ENCODE assay signal across 13 cellular contexts in the genomic region with DNA sequence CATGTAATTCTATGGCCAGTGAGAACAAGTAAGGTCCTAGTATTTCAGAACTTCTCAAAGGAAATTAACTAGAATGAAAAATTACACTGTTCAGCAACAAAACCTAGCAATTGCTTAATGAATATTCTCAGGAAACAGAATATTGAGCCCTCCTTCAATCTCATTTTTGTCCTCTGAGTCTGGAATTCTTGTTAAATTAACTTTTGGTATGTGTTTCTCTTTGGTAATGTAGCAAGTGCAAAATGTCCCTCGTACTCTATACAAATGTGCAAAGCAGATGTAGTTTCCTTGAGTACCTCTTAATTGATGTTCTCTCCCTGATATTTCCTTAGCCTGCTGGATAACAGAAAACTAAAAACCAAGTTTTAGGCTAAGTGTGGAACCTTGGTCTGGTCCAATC.
A peak's percentile ranks its signal among the peaks of the same experiment; 100 is the strongest.
DNase-seq lines count a peak whose midpoint lies in the region; ATAC-seq, FAIRE-seq and TF ChIP-seq lines count a peak whose summit lies in the region.
"Had no signal": no experiment of that assay in that cellular context is flagged by ENCODE, and none has a peak within 500 bp of the region (broad histone marks: within the 10 kb centered on the region; RNA-seq: fewer than 3 reads in every experiment).

No MANE protein-coding gene starts in this region.

- in situ Hi-C loops in K562 (cut with MboI) = no loop called here

- H3K4me3 Mint-ChIP-seq in GM23338 = no peak overlapping the region

- H2BK5ac ChIP-seq in mesendoderm (ENCODE audit: low read length) = peak overlapping the region; percentile 29

- no peaks in the 10 kb centered on the region for H4K20me1 ChIP-seq in GM23338 (replicated peaks; ENCODE audit: insufficient read depth)
- no peaks in the 10 kb centered on the region for H4K20me1 ChIP-seq in K562 (replicated peaks; ENCODE audit: control insufficient read depth, insufficient read depth, low read length)
- H4K20me1 ChIP-seq: BLaER1 had no signal

- H3K9me3 ChIP-seq in K562 (replicated peaks; ENCODE audit: control insufficient read depth, insufficient read depth, low read depth, low read length) = no peaks in the 10 kb centered on the region
- no peaks in the 10 kb centered on the region for H3K9me3 ChIP-seq in aorta (ENCODE audit: control insufficient read depth, low read length)
- H3K9me3 ChIP-seq: BLaER1 had no signal

- TF ChIP-seq CTCF in GM23338 (conservative IDR thresholded peaks at IDR 0.05; ENCODE audit: low read depth in 2 of 2) = no peak
- TF ChIP-seq CTCF in K562 (IDR thresholded peaks at IDR 0.05 in 2 of 3, conservative IDR thresholded peaks at IDR 0.05 in 1 of 3; ENCODE audit: insufficient read depth in 2 of 3, low read depth in 1 of 3, low read length in 3 of 3) = no peak

- no peak overlapping the region for H4K8ac ChIP-seq in mesendoderm (ENCODE audit: low read depth, low read length)

- H2BK120ac ChIP-seq in mesendoderm (ENCODE audit: low read depth, low read length) = peak overlapping the region; percentile 68

- POLR2A ChIA-PET in K562 (lab: Yijun Ruan, JAX) = no interaction called here

- TF ChIP-seq RAD21 in K562 (CRISPR knock-in tag; conservative IDR thresholded peaks at IDR 0.05 in 1 of 2, IDR thresholded peaks at IDR 0.05 in 1 of 2) = no peak

- H3K4me3 ChIP-seq in GM23338 (no peak overlapping the region), K562 (no peak overlapping the region), mesendoderm (ENCODE audit: low read length) (no peak overlapping the region), aorta (ENCODE audit: low read length in 2 of 2) (no peak overlapping the region)
- H3K4me3 ChIP-seq: BLaER1 had no signal

- no peaks in the 10 kb centered on the region for H3K36me3 Mint-ChIP-seq in GM23338 (ENCODE audit: low read depth)

- no peak overlapping the region for H3K27ac Mint-ChIP-seq in GM23338

- peaks cover 15% of the 10 kb centered on the region for H3K4me1 ChIP-seq in GM23338 (ENCODE audit: insufficient read depth)
- peaks cover 0 to 20% of the 10 kb centered on the region in 2 experiments; a peak in 3 of 5 replicates for H3K4me1 ChIP-seq in K562 (replicated peaks in 1 of 2; ENCODE audit: control insufficient read depth in 2 of 2, insufficient read depth in 2 of 2, low read length in 2 of 2)
- peaks cover 18% of the 10 kb centered on the region for H3K4me1 ChIP-seq in mesendoderm (ENCODE audit: control insufficient read depth, low read depth, low read length)
- peaks cover 0 to 2% of the 10 kb centered on the region in 2 donors for H3K4me1 ChIP-seq in aorta (ENCODE audit: control insufficient read depth in 1 of 2, insufficient read depth in 2 of 2, low read length in 2 of 2)
- H3K4me1 ChIP-seq: BLaER1 had no signal

- 30% methylated on average over 1 of the region's 1 CpG for WGBS in K562 (ENCODE audit: insufficient coverage, low coverage, missing lambda C conversion rate)
- no CpG with 5 or more reads among the region's 1 CpG for WGBS in mesendoderm (ENCODE audit: extremely low coverage, insufficient coverage, low lambda C conversion rate)
- WGBS in aorta, 2 donors = 88 to 99% methylated on average over 1 of the region's 1 CpG

- no peak overlapping the region for H3K23ac ChIP-seq in mesendoderm (ENCODE audit: low read length)

- H3K4me2 ChIP-seq in GM23338 (no peak overlapping the region), K562 (ENCODE audit: insufficient read depth, low read length) (peak overlapping the region; percentile 4; the same call in 1 of the 2 replicates), mesendoderm (ENCODE audit: low read length) (no peak overlapping the region)
- H3K4me2 ChIP-seq: BLaER1 had no signal

- H3K79me1 ChIP-seq in mesendoderm (ENCODE audit: low read length) = no peaks in the 10 kb centered on the region

- H3K79me2 ChIP-seq in GM23338 (replicated peaks; ENCODE audit: insufficient read depth) (no peaks in the 10 kb centered on the region), K562 (ENCODE audit: control insufficient read depth, insufficient read depth, low read length) (no peaks in the 10 kb centered on the region), mesendoderm (ENCODE audit: control insufficient read depth, insufficient read depth, low read length) (no peaks in the 10 kb centered on the region)

- no peak for TF ChIP-seq POLR2A in K562 (conservative IDR thresholded peaks at IDR 0.05)

- H3K4ac ChIP-seq in mesendoderm (ENCODE audit: low read depth, low read length) = no peak overlapping the region

- no peak overlapping the region for H3K27ac ChIP-seq in GM23338 (ENCODE audit: low read depth)
- peak overlapping the region; percentile 11; the same call in 1 of the 3 replicates for H3K27ac ChIP-seq in K562 (ENCODE audit: extremely low read depth, low read depth, low read length)
- no peak overlapping the region for H3K27ac ChIP-seq in mesendoderm (ENCODE audit: low read depth, low read length)
- H3K27ac ChIP-seq in aorta (ENCODE audit: low read depth in 1 of 2, low read length in 2 of 2) = no peak overlapping the region
- H3K27ac ChIP-seq: BLaER1 had no signal

- H3K9ac ChIP-seq in K562 (ENCODE audit: insufficient read depth in 1 of 2, low read depth in 2 of 2, low read length in 2 of 2) (no peak overlapping the region), mesendoderm (ENCODE audit: low read length) (no peak overlapping the region)
- H3K9ac ChIP-seq: BLaER1 had no signal

- H2AFZ ChIP-seq in GM23338 (peak overlapping the region; percentile 77; the same call in 1 of the 2 replicates), K562 (ENCODE audit: low read depth, low read length) (peak overlapping the region; percentile 51; the same call in 1 of the 2 replicates)

- FAIRE-seq in K562 (lab: Jason Lieb, UNC) = no peak

- H2BK15ac ChIP-seq in mesendoderm (replicated peaks; ENCODE audit: low read depth) = peak overlapping the region; percentile 92

- CTCF ChIA-PET in K562 (lab: Yijun Ruan, JAX; ENCODE audit: low intra/inter-chr PET ratio) = no interaction called here

- H3K27me3 Mint-ChIP-seq in GM23338 (ENCODE audit: insufficient read depth, low read depth, poor library complexity) = no peaks in the 10 kb centered on the region

- no peaks in the 10 kb centered on the region for H3F3A ChIP-seq in GM23338 (replicated peaks; ENCODE audit: low read depth)

- no peak overlapping the region for H4K5ac ChIP-seq in mesendoderm (ENCODE audit: low read length)

- H3K36me3 ChIP-seq in GM23338 (ENCODE audit: insufficient read depth) (no peaks in the 10 kb centered on the region), K562 (ENCODE audit: control insufficient read depth, insufficient read depth, low read length) (no peaks in the 10 kb centered on the region), mesendoderm (ENCODE audit: control insufficient read depth, insufficient read depth, low read length) (no peaks in the 10 kb centered on the region), aorta (ENCODE audit: control insufficient read depth in 1 of 2, insufficient read depth in 2 of 2, low read length in 1 of 2) (no peaks in the 10 kb centered on the region)
- H3K36me3 ChIP-seq: BLaER1 had no signal

- no peaks in the 10 kb centered on the region for H3K9me3 Mint-ChIP-seq in GM23338

- H3K9me2 ChIP-seq in GM23338 (ENCODE audit: insufficient read depth) = 0 out of 2 replicates have a peak, but pooled peaks cover 6% of the 10 kb centered on the region

- peaks cover 17% of the 10 kb centered on the region for H3K4me1 Mint-ChIP-seq in GM23338

- H3K9me1 ChIP-seq in K562 (ENCODE audit: control insufficient read depth, insufficient read depth, low read length) = no peaks in the 10 kb centered on the region

- no peak overlapping the region for H3K56ac ChIP-seq in mesendoderm (ENCODE audit: low read length)

- no TSS peak for BruUV-seq in K562 (replicated peaks; lab: Mats Ljungman, UMichigan)

- H3K27me3 ChIP-seq in GM23338 (ENCODE audit: insufficient read depth) (no peaks in the 10 kb centered on the region), K562 (ENCODE audit: control insufficient read depth in 2 of 2, insufficient read depth in 2 of 2, low read length in 2 of 2) (no peaks in the 10 kb centered on the region), mesendoderm (ENCODE audit: insufficient read depth, low read length, poor library complexity) (no peaks in the 10 kb centered on the region), aorta (ENCODE audit: control insufficient read depth in 1 of 2, insufficient read depth in 2 of 2, low read length in 1 of 2) (no peaks in the 10 kb centered on the region)
- H3K27me3 ChIP-seq: BLaER1 had no signal

- no peak overlapping the region for H3K18ac ChIP-seq in mesendoderm (ENCODE audit: low read length)

- intact Hi-C loops in K562 (cut with micrococcal nuclease) (no loop called here), aorta (cut with DNase I) (no loop called here)

- no peak for TF ChIP-seq EP300 in K562 (IDR thresholded peaks at IDR 0.05; ENCODE audit: low read length)

- no peak for DNase-seq in GM23338 (ENCODE audit: low spot score)
- DNase-seq in K562 (ENCODE audit: extremely low read depth in 1 of 4, low spot score in 3 of 4) = no peak
- no peak for DNase-seq in mesendoderm
- no peak for DNase-seq in aorta
- no peak for DNase-seq in RKO (ENCODE audit: low spot score)
- DNase-seq in germinal center (ENCODE audit: low spot score) = no peak
- DNase-seq: NCI-H1436 treated with DMSO at 0.1 percent for 48 hours, NCI-H2081 treated with DMSO at 0.1 percent for 48 hours, NCI-H526, Right ventricle myocardium superior had no signal

- H2AK5ac ChIP-seq in mesendoderm (ENCODE audit: low read length) = no peak overlapping the region

- no peak for ATAC-seq in GM23338
- ATAC-seq in K562 = no peak; the same call in 2 of the 3 replicates
- peak; percentile 31 for ATAC-seq in aorta (ENCODE audit: low FRiP score)
- no peak for ATAC-seq in HG03045 (IDR thresholded peaks at IDR 0.05; ENCODE audit: unreplicated experiment)
- ATAC-seq: SK-N-SH treated with all-trans-retinoic acid at 6 μM for 48 hours had no signal

TF ChIP-seq in GM23338, 12 proteins besides CTCF, POLR2A, EP300 and RAD21 (continues in another document):
- TF ChIP-seq ZNF331 (CRISPR knock-in tag; IDR thresholded peaks at IDR 0.05; ENCODE audit: low read depth) (no peak), JUNB (IDR thresholded peaks at IDR 0.05; ENCODE audit: unreplicated experiment) (no peak), CREB1 (CRISPR knock-in tag; IDR thresholded peaks at IDR 0.05; ENCODE audit: low read depth) (no peak), EZH2 (IDR thresholded peaks at IDR 0.05; ENCODE audit: low read depth, unreplicated experiment) (no peak), ZNF114 (CRISPR knock-in tag; IDR thresholded peaks at IDR 0.05) (no peak), EZH2phosphoT487 (IDR thresholded peaks at IDR 0.05; ENCODE audit: unreplicated experiment) (no peak)

TF ChIP-seq in K562, 482 proteins besides CTCF, POLR2A, EP300 and RAD21 (continues in another document):
- TF ChIP-seq, protein P1, sequence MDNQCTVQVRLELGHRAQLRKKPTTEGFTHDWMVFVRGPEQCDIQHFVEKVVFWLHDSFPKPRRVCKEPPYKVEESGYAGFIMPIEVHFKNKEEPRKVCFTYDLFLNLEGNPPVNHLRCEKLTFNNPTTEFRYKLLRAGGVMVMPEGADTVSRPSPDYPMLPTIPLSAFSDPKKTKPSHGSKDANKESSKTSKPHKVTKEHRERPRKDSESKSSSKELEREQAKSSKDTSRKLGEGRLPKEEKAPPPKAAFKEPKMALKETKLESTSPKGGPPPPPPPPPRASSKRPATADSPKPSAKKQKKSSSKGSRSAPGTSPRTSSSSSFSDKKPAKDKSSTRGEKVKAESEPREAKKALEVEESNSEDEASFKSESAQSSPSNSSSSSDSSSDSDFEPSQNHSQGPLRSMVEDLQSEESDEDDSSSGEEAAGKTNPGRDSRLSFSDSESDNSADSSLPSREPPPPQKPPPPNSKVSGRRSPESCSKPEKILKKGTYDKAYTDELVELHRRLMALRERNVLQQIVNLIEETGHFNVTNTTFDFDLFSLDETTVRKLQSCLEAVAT (IDR thresholded peaks at IDR 0.05) = no peak
